In the genomic region with DNA sequence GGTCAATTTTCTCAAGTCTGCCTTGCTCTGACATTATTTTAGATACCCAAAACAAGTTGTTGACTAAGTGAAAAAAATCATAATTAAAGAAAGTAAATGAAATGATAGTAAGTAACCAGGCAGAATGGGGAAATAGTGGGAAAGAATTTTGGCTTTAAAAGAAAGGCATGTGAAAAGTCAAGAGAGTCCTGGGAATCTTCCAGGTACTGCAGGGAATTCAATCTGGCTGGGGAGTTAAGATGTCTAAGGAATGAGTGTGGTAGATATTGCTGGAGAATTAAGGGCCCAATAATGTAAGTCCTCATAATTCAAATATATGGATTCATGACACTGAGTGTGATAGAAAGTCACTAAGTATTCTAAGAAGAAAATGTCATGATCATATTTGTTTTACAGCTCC, we compare ENCODE assay signal across 22 cellular contexts.
DNase-seq lines count a peak whose midpoint lies in the region; ATAC-seq, FAIRE-seq and TF ChIP-seq lines count a peak whose summit lies in the region.
"Had no signal": no experiment of that assay in that cellular context is flagged by ENCODE, and none has a peak within 500 bp of the region (broad histone marks: within the 10 kb centered on the region; RNA-seq: fewer than 3 reads in every experiment).

No MANE protein-coding gene starts in this region.

- H3K79me2 ChIP-seq in astrocyte (ENCODE audit: insufficient read depth, low read length): no peaks in the 10 kb centered on the region

- no peaks in the 10 kb centered on the region for H3K27me3 Mint-ChIP-seq in astrocyte (ENCODE audit: low read depth, unreplicated experiment)
- H3K27me3 Mint-ChIP-seq in natural killer cell treated with Interleukin-12 subunit alpha and Interleukin-12 subunit beta and Interleukin-15 and Interleukin-18, amount 100 ng/mL, for 72 hours: no peaks in the 10 kb centered on the region
- H3K27me3 Mint-ChIP-seq: CD4-positive, alpha-beta memory T cell; IgD-negative memory B cell had no signal

- no peak overlapping the region for H3K27ac ChIP-seq in astrocyte (ENCODE audit: low read depth, low read length)
- H3K27ac ChIP-seq: 22Rv1, BLaER1 had no signal

- intact Hi-C loops in Right ventricle myocardium inferior (cut with DNase I): no loop called here

- no peak for ATAC-seq in Right ventricle myocardium inferior
- no peak for ATAC-seq in natural killer cell treated with Interleukin-12 subunit alpha and Interleukin-12 subunit beta and Interleukin-15 and Interleukin-18, amount 100 ng/mL, for 72 hours
- ATAC-seq: A549, HCT116 had no signal

- DNase-seq in AG10803 (ENCODE audit: low read depth): peak; percentile 71
- peak; percentile 52 for DNase-seq in GM04504 (ENCODE audit: low read depth)
- peak; percentile 34 for DNase-seq in astrocyte (ENCODE audit: low read depth)
- DNase-seq in fibroblast of peridontal ligament (ENCODE audit: extremely low read depth): peak; percentile 39
- DNase-seq in Right ventricle myocardium inferior (ENCODE audit: missing footprints): no peak
- no peak for DNase-seq in stimulated activated CD4-positive, alpha-beta T cell treated with anti-CD3 and anti-CD28 coated beads, Interleukin-4, amount 100 ng/mL, for 4 hours
- no peak for DNase-seq in putamen (ENCODE audit: low spot score)
- no peak for DNase-seq in natural killer cell treated with Interleukin-12 subunit alpha and Interleukin-12 subunit beta and Interleukin-15 and Interleukin-18, amount 100 ng/mL, for 72 hours (ENCODE audit: low spot score)
- DNase-seq: CD4-positive, alpha-beta memory T cell; DMS153; DMS79; EL; GOT3; H7; HFFc6 had no signal

- H3K27ac Mint-ChIP-seq in astrocyte (ENCODE audit: unreplicated experiment): no peak overlapping the region
- no peak overlapping the region for H3K27ac Mint-ChIP-seq in natural killer cell treated with Interleukin-12 subunit alpha and Interleukin-12 subunit beta and Interleukin-15 and Interleukin-18, amount 100 ng/mL, for 72 hours
- H3K27ac Mint-ChIP-seq: CD14-positive monocyte, HFFc6 had no signal

- no peak overlapping the region for H3K4me3 ChIP-seq in AG10803 (ENCODE audit: low read length)
- no peak overlapping the region for H3K4me3 ChIP-seq in astrocyte (ENCODE audit: insufficient read depth, low read depth, low read length)
- H3K4me3 ChIP-seq: A549, BLaER1 had no signal

- no peaks in the 10 kb centered on the region for H4K20me1 ChIP-seq in astrocyte (ENCODE audit: insufficient read depth, low read length)
- H4K20me1 ChIP-seq: BLaER1 had no signal

- H3K36me3 ChIP-seq in astrocyte (ENCODE audit: insufficient read depth, low read length): no peaks in the 10 kb centered on the region
- H3K36me3 ChIP-seq: BLaER1 had no signal

- H2AFZ ChIP-seq in astrocyte (ENCODE audit: low read depth, low read length): no peak overlapping the region

- H3K27me3 ChIP-seq in astrocyte (ENCODE audit: insufficient read depth, low read length): no peaks in the 10 kb centered on the region
- H3K27me3 ChIP-seq: BLaER1 had no signal

- H3K9me3 ChIP-seq in astrocyte (ENCODE audit: insufficient read depth, low read depth, low read length): no peaks in the 10 kb centered on the region

- H3K9ac ChIP-seq in astrocyte (ENCODE audit: low read length): no peak overlapping the region
- H3K9ac ChIP-seq: BLaER1 had no signal

- no peak for FAIRE-seq in astrocyte (lab: Jason Lieb, UNC)
- FAIRE-seq: A549, HTR-8/SVneo had no signal

- no peak overlapping the region for H3K4me3 Mint-ChIP-seq in astrocyte (ENCODE audit: unreplicated experiment)
- no peak overlapping the region for H3K4me3 Mint-ChIP-seq in natural killer cell treated with Interleukin-12 subunit alpha and Interleukin-12 subunit beta and Interleukin-15 and Interleukin-18, amount 100 ng/mL, for 72 hours
- H3K4me3 Mint-ChIP-seq: CD14-positive monocyte; CD4-positive, alpha-beta memory T cell; HFFc6; IgD-negative memory B cell had no signal

- no peaks in the 10 kb centered on the region for H3K4me1 ChIP-seq in astrocyte (ENCODE audit: insufficient read depth, low read length)
- H3K4me1 ChIP-seq: BLaER1 had no signal

- peaks cover 4% of the 10 kb centered on the region for H3K9me3 Mint-ChIP-seq in astrocyte (ENCODE audit: unreplicated experiment)
- H3K9me3 Mint-ChIP-seq in natural killer cell treated with Interleukin-12 subunit alpha and Interleukin-12 subunit beta and Interleukin-15 and Interleukin-18, amount 100 ng/mL, for 72 hours: peaks cover 30% of the 10 kb centered on the region

- no peaks in the 10 kb centered on the region for H3K36me3 Mint-ChIP-seq in astrocyte (ENCODE audit: low read depth, unreplicated experiment)
- H3K36me3 Mint-ChIP-seq in natural killer cell treated with Interleukin-12 subunit alpha and Interleukin-12 subunit beta and Interleukin-15 and Interleukin-18, amount 100 ng/mL, for 72 hours: no peaks in the 10 kb centered on the region
- H3K36me3 Mint-ChIP-seq: CD14-positive monocyte; CD4-positive, alpha-beta memory T cell; IgD-negative memory B cell had no signal

- TF ChIP-seq CTCF in AG10803 (conservative IDR thresholded peaks at IDR 0.05; ENCODE audit: low read length) (no peak), astrocyte (IDR thresholded peaks at IDR 0.05; ENCODE audit: insufficient read depth, low read depth, low read length) (no peak)

- H3K4me1 Mint-ChIP-seq in astrocyte (ENCODE audit: low read depth, unreplicated experiment): peaks cover 15% of the 10 kb centered on the region
- no peaks in the 10 kb centered on the region for H3K4me1 Mint-ChIP-seq in natural killer cell treated with Interleukin-12 subunit alpha and Interleukin-12 subunit beta and Interleukin-15 and Interleukin-18, amount 100 ng/mL, for 72 hours (ENCODE audit: low read depth in 2 of 2)
- H3K4me1 Mint-ChIP-seq: CD14-positive monocyte; CD4-positive, alpha-beta memory T cell; IgD-negative memory B cell had no signal

- H3K4me2 ChIP-seq in astrocyte (ENCODE audit: low read length): no peak overlapping the region
- H3K4me2 ChIP-seq: A549, BLaER1 had no signal

Comparison
In these comparisons a context has a peak if more than half of its experiments do, and no peak if none do; other contexts are left out.
1. DNase-seq: peak in AG10803 (single experiment), GM04504 (single experiment), astrocyte (single experiment) and fibroblast of peridontal ligament (single experiment); none in Right ventricle myocardium inferior (single experiment), stimulated activated CD4-positive, alpha-beta T cell treated with anti-CD3 and anti-CD28 coated beads, Interleukin-4, amount 100 ng/mL, for 4 hours (0 of 2), putamen (single experiment) and natural killer cell treated with Interleukin-12 subunit alpha and Interleukin-12 subunit beta and Interleukin-15 and Interleukin-18, amount 100 ng/mL, for 72 hours (single experiment).